In the genomic region with DNA sequence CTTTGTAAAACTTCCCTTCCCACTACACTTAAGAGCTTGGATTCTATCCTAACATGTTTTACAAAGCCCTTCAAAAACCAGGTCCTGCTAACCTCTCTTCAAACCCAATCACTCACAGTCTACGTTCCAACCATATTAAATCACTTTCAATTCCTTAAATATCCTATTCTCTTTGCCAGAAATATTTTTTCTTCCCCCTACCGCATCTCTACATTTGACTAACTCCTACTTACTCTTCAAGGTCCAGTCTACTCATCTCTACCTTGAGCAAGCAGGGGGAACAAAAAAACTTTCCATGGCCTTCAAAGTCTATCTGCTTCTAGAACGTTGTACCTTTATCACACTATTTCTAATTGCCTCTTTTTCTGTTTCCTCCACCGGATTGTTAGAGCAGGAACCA, we compare ENCODE assay signal across 18 cellular contexts.
"Had no signal": no experiment of that assay in that cellular context is flagged by ENCODE, and none has a peak within 500 bp of the region (broad histone marks: within the 10 kb centered on the region; RNA-seq: fewer than 3 reads in every experiment).

No MANE protein-coding gene starts in this region.

- H3K27ac ChIP-seq: epithelial cell of prostate, esophagus squamous epithelium, gastroesophageal sphincter, right atrium auricular region, sigmoid colon, skin epidermis had no signal

- DNase-seq: effector memory CD4-positive, alpha-beta T cell; esophagus squamous epithelium; foreskin fibroblast; glutamatergic neuron; islet precursor cell; mammary epithelial cell; natural killer cell; posterior cingulate gyrus; sigmoid colon; stimulated activated CD4-positive, alpha-beta T cell treated with anti-CD3 and anti-CD28 coated beads, Interleukin-2, amount 100 ng/mL, for 24 hours; stimulated activated CD4-positive, alpha-beta T cell treated with anti-CD3 and anti-CD28 coated beads, Interleukin-4, amount 100 ng/mL, for 4 hours; stimulated activated naive CD4-positive, alpha-beta T cell treated with Interleukin-2 at 50 U/mL for 16 hours; trophoblast cell had no signal

- H3K27me3 ChIP-seq: esophagus squamous epithelium, gastroesophageal sphincter, right atrium auricular region, sigmoid colon had no signal

- ATAC-seq: gastroesophageal sphincter, left lobe of liver, natural killer cell had no signal

- H3K9me3 ChIP-seq: esophagus squamous epithelium, gastroesophageal sphincter, right atrium auricular region, sigmoid colon had no signal

- H3K4me3 ChIP-seq: esophagus squamous epithelium, gastroesophageal sphincter, right atrium auricular region, sigmoid colon, skin epidermis had no signal
